ENCODE assay signal across 9 cellular contexts in genomic region chr7:16739863-16740622, GRCh38. TPM values are rescaled to one million over a fixed set of nuclear protein-coding genes. Genes with fewer than 3 reads are reported as not detected.
DNase-seq lines count a peak whose midpoint lies in the region; ATAC-seq, FAIRE-seq and TF ChIP-seq lines count a peak whose summit lies in the region.
"Had no signal": no experiment of that assay in that cellular context is flagged by ENCODE, and none has a peak within 500 bp of the region (broad histone marks: within the 10 kb centered on the region; RNA-seq: fewer than 3 reads in every experiment).

No MANE protein-coding gene starts in this region.

- H3K27ac ChIP-seq in HEK293 (ENCODE audit: extremely low read depth, low read depth, low read length), result no peak overlapping the region
- H3K27ac ChIP-seq in small intestine (ENCODE audit: low read depth in 1 of 2, low read length in 1 of 2), result no peak overlapping the region

- in situ Hi-C loops in SK-MEL-5 (cut with HindIII; ENCODE audit: low pct_unique_long_range_greater_than_20kb, low sequenced_read_pairs), result no loop called here

- no peaks in the 10 kb centered on the region for H3K36me3 Mint-ChIP-seq in endothelial cell (ENCODE audit: low read depth, unreplicated experiment)

- peaks cover 32% of the 10 kb centered on the region for H3K4me1 Mint-ChIP-seq in endothelial cell (ENCODE audit: unreplicated experiment)

- TF ChIP-seq CTCF in HEK293 (tag by site-specific recombination; IDR thresholded peaks at IDR 0.05), result no peak
- no peak for TF ChIP-seq CTCF in endothelial cell (IDR thresholded peaks at IDR 0.05; ENCODE audit: unreplicated experiment)

- H3K4me3 Mint-ChIP-seq in endothelial cell (ENCODE audit: unreplicated experiment), result no peak overlapping the region

- H3K9me3 ChIP-seq in HEK293 (ENCODE audit: control insufficient read depth, insufficient read depth, low read depth, low read length) (no peaks in the 10 kb centered on the region), small intestine (ENCODE audit: control insufficient read depth, low read depth) (no peaks in the 10 kb centered on the region)

- no peak for ATAC-seq in HG03460 (IDR thresholded peaks at IDR 0.05; ENCODE audit: unreplicated experiment)

- no peak overlapping the region for H3K4me3 ChIP-seq in HEK293 (ENCODE audit: low read depth, low read length)
- no peak overlapping the region for H3K4me3 ChIP-seq in small intestine (ENCODE audit: low read depth in 1 of 2, low read length in 2 of 2)

- H3K36me3 ChIP-seq in HEK293 (ENCODE audit: control insufficient read depth in 2 of 2, insufficient read depth in 1 of 2, low read length in 2 of 2), result no peaks in the 10 kb centered on the region
- H3K36me3 ChIP-seq in small intestine (ENCODE audit: control insufficient read depth in 2 of 2, insufficient read depth in 2 of 2, low read length in 2 of 2), result no peaks in the 10 kb centered on the region

- CTCF ChIA-PET in HEK293 (lab: Yijun Ruan, JAX), result no interaction called here

- H3K4me1 ChIP-seq in HEK293 (ENCODE audit: control insufficient read depth, insufficient read depth, low read length) (peaks cover 14% of the 10 kb centered on the region), small intestine (ENCODE audit: control insufficient read depth in 2 of 2, insufficient read depth in 1 of 2, low read depth in 1 of 2, low read length in 1 of 2) (no peaks in the 10 kb centered on the region)

- DNase-seq in SK-MEL-5 (ENCODE audit: low read depth, low spot score), result peak; percentile 62
- peak; percentile 64 for DNase-seq in glomerular visceral epithelial cell (ENCODE audit: extremely low spot score)
- DNase-seq in small intestine, result peak; percentile 48
- no peak for DNase-seq in putamen (ENCODE audit: low spot score)
- no peak for DNase-seq in activated naive CD4-positive, alpha-beta T cell (lab: John Stamatoyannopoulos, UW)
- no peak for DNase-seq in endothelial cell (ENCODE audit: low spot score)
- DNase-seq: NCI-H1417 treated with DMSO at 0.1 percent for 48 hours had no signal

- WGBS in small intestine, 3 donors, result 26 to 41% (median 27%) methylated on average over 6 of the region's 6 CpGs

- H3K27me3 Mint-ChIP-seq in endothelial cell (ENCODE audit: unreplicated experiment), result peaks cover 3% of the 10 kb centered on the region

- no peaks in the 10 kb centered on the region for H3K27me3 ChIP-seq in small intestine (ENCODE audit: control insufficient read depth in 2 of 2, insufficient read depth in 2 of 2, low read length in 2 of 2)

- H3K27ac Mint-ChIP-seq in endothelial cell (ENCODE audit: unreplicated experiment), result no peak overlapping the region

- no peaks in the 10 kb centered on the region for H3K9me3 Mint-ChIP-seq in endothelial cell (ENCODE audit: unreplicated experiment)

- POLR2A ChIA-PET in HEK293 (lab: Yijun Ruan, JAX), result no interaction called here

- no peak for FAIRE-seq in small intestine (lab: Jason Lieb, UNC)

TF ChIP-seq in HEK293, 187 proteins besides CTCF, POLR2A, EP300 and RAD21 (continues in another document):
- TF ChIP-seq ZNF660 (tag by site-specific recombination; IDR thresholded peaks at IDR 0.05) (peak; percentile 51; the same call in 1 of the 2 replicates), PRDM6 (tag by site-specific recombination; IDR thresholded peaks at IDR 0.05) (peak; percentile 49), IKZF3 (tag by site-specific recombination; IDR thresholded peaks at IDR 0.05) (0 out of 2 replicates have a peak, but pooled peaks have one; percentile 28), ZSCAN4 (tag by site-specific recombination; IDR thresholded peaks at IDR 0.05) (no peak), HOXD13 (CRISPR knock-in tag; IDR thresholded peaks at IDR 0.05; ENCODE audit: borderline replicate concordance) (peak; percentile 67), ZNF600 (tag by site-specific recombination; IDR thresholded peaks at IDR 0.05) (peak; percentile 31; the same call in 1 of the 2 replicates), ZNF561 (tag by site-specific recombination; IDR thresholded peaks at IDR 0.05; ENCODE audit: borderline replicate concordance) (peak; percentile 57; the same call in 1 of the 2 replicates), TRIM28 (IDR thresholded peaks at IDR 0.05; ENCODE audit: borderline replicate concordance, low read length) (peak; percentile 92), HOXC10 (CRISPR knock-in tag; IDR thresholded peaks at IDR 0.05) (no peak), ZEB2 (tag by site-specific recombination; IDR thresholded peaks at IDR 0.05) (peak; percentile 73), GFI1B (tag by site-specific recombination; IDR thresholded peaks at IDR 0.05) (peak; percentile 58; the same call in 1 of the 2 replicates), TSHZ1 (tag by site-specific recombination; IDR thresholded peaks at IDR 0.05; ENCODE audit: borderline replicate concordance) (0 out of 2 replicates have a peak, but pooled peaks have one; percentile 10), ZNF692 (tag by site-specific recombination; IDR thresholded peaks at IDR 0.05) (peak; percentile 35; the same call in 1 of the 2 replicates), FEZF1 (tag by site-specific recombination; IDR thresholded peaks at IDR 0.05) (peak; percentile 31; the same call in 1 of the 2 replicates), OSR2 (tag by site-specific recombination; IDR thresholded peaks at IDR 0.05) (peak; percentile 76), BCL11A (tag by site-specific recombination; IDR thresholded peaks at IDR 0.05; ENCODE audit: low read depth) (0 out of 2 replicates have a peak, but pooled peaks have one; percentile 57), ZNF629 (tag by site-specific recombination; IDR thresholded peaks at IDR 0.05) (peak; percentile 42; the same call in 1 of the 2 replicates), OVOL3 (tag by site-specific recombination; IDR thresholded peaks at IDR 0.05) (0 out of 2 replicates have a peak, but pooled peaks have one; percentile 10)

RNA-seq across cellular contexts. Expression of gene TSPAN13, which starts 13.5 kb away (rescaled TPM):
- total RNA-seq in SK-MEL-5 (2014; rRNA removed; shearing (Covaris generic)), result 36.7 and 38.7 TPM in 2 replicates
- polyA plus RNA-seq in SK-MEL-5 (2015; cell fraction: cytosol; rRNA removed), result 55.5 and 59.7 TPM in 2 replicates
- 9.8 and 13.9 TPM in 2 replicates for polyA plus RNA-seq in SK-MEL-5 (2015; cell fraction: nucleus; rRNA removed)
- 10 to 100 TPM; 56.2 to 67.2 (median 60.6) TPM for polyA plus RNA-seq in small intestine
- 82.0 TPM for total RNA-seq in endothelial cell (ENCODE audit: unreplicated experiment)

Comparison
In these comparisons a context has a peak if more than half of its experiments do, and no peak if none do; other contexts are left out.
1. DNase-seq: peak in SK-MEL-5 (single experiment), glomerular visceral epithelial cell (single experiment) and small intestine (single experiment); none in putamen (single experiment), activated naive CD4-positive, alpha-beta T cell (0 of 4) and endothelial cell (single experiment).